ENCODE assay signal across 1 cellular context in genomic region chr19:45717131-45717982, GRCh38.
TF ChIP-seq lines count a peak whose summit lies in the region.

No MANE protein-coding gene starts in this region.

TF ChIP-seq in K562, 482 proteins besides CTCF, POLR2A, EP300 and RAD21 (continued from another document and continues in another):
- TF ChIP-seq TARDBP (IDR thresholded peaks at IDR 0.05) (no peak), KDM2B (CRISPR knock-in tag; IDR thresholded peaks at IDR 0.05) (no peak), ZBTB5 (IDR thresholded peaks at IDR 0.05) (no peak), FOXJ3 (CRISPR knock-in tag; IDR thresholded peaks at IDR 0.05) (no peak), POLR2G (IDR thresholded peaks at IDR 0.05; ENCODE audit: low read depth, low read length) (peak; percentile 81), SUPT5H (IDR thresholded peaks at IDR 0.05) (peak; percentile 63), E2F8 (IDR thresholded peaks at IDR 0.05; ENCODE audit: low read depth, partially characterized antibody) (no peak), MEIS2 (IDR thresholded peaks at IDR 0.05; ENCODE audit: partially characterized antibody) (peak; percentile 97), NCOA6 (IDR thresholded peaks at IDR 0.05) (no peak), ZNF3 (CRISPR knock-in tag; IDR thresholded peaks at IDR 0.05) (no peak), CHD7 (IDR thresholded peaks at IDR 0.05; ENCODE audit: low read depth, low read length) (no peak), NR3C1 (CRISPR knock-in tag; IDR thresholded peaks at IDR 0.05) (no peak), ATF6 (CRISPR knock-in tag; IDR thresholded peaks at IDR 0.05) (no peak), ZFP36 (IDR thresholded peaks at IDR 0.05; ENCODE audit: low read depth, low read length, partially characterized antibody) (peak; percentile 98), KAT2B (IDR thresholded peaks at IDR 0.05; ENCODE audit: low read depth, low read length) (no peak), STAT5A (IDR thresholded peaks at IDR 0.05; ENCODE audit: borderline replicate concordance, low read length) (no peak), CXXC5 (CRISPR knock-in tag; IDR thresholded peaks at IDR 0.05) (peak; percentile 77), BDP1 (IDR thresholded peaks at IDR 0.05; ENCODE audit: insufficient read depth, insufficient read length) (no peak), MBD2 (IDR thresholded peaks at IDR 0.05; ENCODE audit: borderline replicate concordance, low read depth) (peak; percentile 84), ETS1 (conservative IDR thresholded peaks at IDR 0.05; ENCODE audit: control insufficient read depth, low read depth, low read length) (no peak; the same call in 1 of the 2 replicates), SRSF1 (IDR thresholded peaks at IDR 0.05; ENCODE audit: low read depth, low read length) (no peak), PCBP2 (IDR thresholded peaks at IDR 0.05; ENCODE audit: low read depth, low read length, poor library complexity, severe bottlenecking) (no peak), NFE2 (IDR thresholded peaks at IDR 0.05; ENCODE audit: low read depth) (no peak), NKRF (IDR thresholded peaks at IDR 0.05; ENCODE audit: borderline replicate concordance) (no peak), ZNF449 (CRISPR knock-in tag; IDR thresholded peaks at IDR 0.05) (no peak), FUS (optimal IDR thresholded peaks at IDR 0.05; ENCODE audit: low read depth, low read length) (no peak), MXI1 (IDR thresholded peaks at IDR 0.05; ENCODE audit: low read depth, low read length) (0 out of 2 replicates have a peak, but pooled peaks have one; percentile 40), JUND (IDR thresholded peaks at IDR 0.05; ENCODE audit: borderline replicate concordance, low read depth, low read length) (peak; percentile 86), JUND (tag; IDR thresholded peaks at IDR 0.05; ENCODE audit: borderline replicate concordance, low read depth, low read length) (peak; percentile 58; the same call in 1 of the 3 replicates)
